8 cellular contexts compared by ENCODE assay signal in the genomic region with DNA sequence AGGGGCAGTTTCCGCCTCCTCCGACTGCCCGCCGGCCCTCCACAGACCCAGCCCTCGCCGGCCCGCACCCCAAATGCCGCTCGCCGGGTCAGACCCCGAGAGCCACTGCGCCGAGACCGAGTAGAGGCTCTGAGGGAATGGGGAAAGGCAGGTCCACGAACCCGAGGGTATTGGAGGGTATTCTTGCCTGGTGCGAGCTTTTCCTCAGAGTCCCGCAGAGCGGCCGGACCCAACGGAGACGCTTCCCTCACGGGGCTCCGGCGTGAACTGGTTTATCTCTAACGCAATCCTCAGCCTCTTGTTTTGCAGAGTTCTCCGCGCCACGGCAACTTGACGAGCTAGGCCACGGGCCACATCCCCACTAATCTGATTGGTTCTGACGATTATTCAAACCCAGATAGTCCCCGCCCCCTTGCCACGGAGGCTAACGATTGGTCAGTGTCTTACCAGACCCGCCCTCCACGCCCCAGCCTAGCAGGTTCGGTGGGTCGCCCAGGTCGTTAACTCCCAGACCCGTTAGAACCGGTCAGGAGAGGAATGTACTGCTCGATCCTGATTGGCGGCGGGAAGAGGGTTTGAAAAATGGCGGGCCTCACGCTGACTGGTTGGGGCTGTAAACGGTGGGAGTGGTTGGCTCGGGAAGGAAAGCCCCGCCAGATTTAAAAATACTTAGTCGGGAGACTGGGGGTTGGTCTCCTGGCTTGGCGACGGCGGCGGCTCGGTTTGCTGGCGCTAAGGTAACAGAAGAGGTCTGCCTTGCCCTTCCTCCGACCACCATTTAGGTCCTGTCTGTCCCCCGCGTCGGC. TPM values are rescaled to one million over a fixed set of nuclear protein-coding genes. Genes with fewer than 3 reads are reported as not detected.
A peak's percentile ranks its signal among the peaks of the same experiment; 100 is the strongest.
DNase-seq lines count a peak whose midpoint lies in the region; ATAC-seq and FAIRE-seq lines count a peak whose summit lies in the region.

Gene HMGB2 (minus strand): TSS at position 274 of the 806 bp plus-strand sequence. CDS start 709 bp downstream, outside the sequence.

- H3K9me3 ChIP-seq in KOPT-K1 (ENCODE audit: insufficient read depth, low read length, poor library complexity, severe bottlenecking) (no peaks in the 10 kb centered on the region), muscle layer of colon (ENCODE audit: low read length) (no peaks in the 10 kb centered on the region)

- peaks cover 24% of the 10 kb centered on the region for H3K4me1 ChIP-seq in muscle layer of colon (ENCODE audit: insufficient read depth, low read length)

- H3K4me3 ChIP-seq in muscle layer of colon (ENCODE audit: low read depth in 1 of 2, low read length in 2 of 2), result peak within 1 kb of the TSS; percentile 66 to 88

- peak; percentile 90 for ATAC-seq in GM21786 (IDR thresholded peaks at IDR 0.05; ENCODE audit: unreplicated experiment)
- peak; percentile 95 to 97 for ATAC-seq in activated T-cell treated with anti-CD3 and anti-CD28 coated beads, Interleukin-2, amount 50 U/mL, for 72 hours (replicated peaks in 1 of 2)
- peak; percentile 98 for ATAC-seq in esophagus mucosa

- peak within 1 kb of the TSS; percentile 94 for H3K27ac Mint-ChIP-seq in activated T-cell treated with anti-CD3 and anti-CD28 coated beads, Interleukin-2, amount 50 U/mL, for 72 hours

- H3K36me3 Mint-ChIP-seq in activated T-cell treated with anti-CD3 and anti-CD28 coated beads, Interleukin-2, amount 50 U/mL, for 72 hours (ENCODE audit: insufficient read depth in 2 of 2), result peaks cover 23 to 28% of the 10 kb centered on the region in 2 donors

- DNase-seq in DMS79 (lab: John Stamatoyannopoulos, UW) (peak; percentile 97), RCC 7860 (ENCODE audit: low spot score) (peak; percentile 97)
- peak; percentile 99 to 100 for DNase-seq in activated T-cell treated with anti-CD3 and anti-CD28 coated beads, Interleukin-2, amount 50 U/mL, for 72 hours
- DNase-seq in stimulated activated CD8-positive, alpha-beta memory T cell treated with anti-CD3 and anti-CD28 coated beads, Interleukin-7, amount 100 ng/mL, for 24 hours (ENCODE audit: low read depth), result peak; percentile 98

- H3K9me3 Mint-ChIP-seq in activated T-cell treated with anti-CD3 and anti-CD28 coated beads, Interleukin-2, amount 50 U/mL, for 72 hours, result no peaks in the 10 kb centered on the region

- H3K36me3 ChIP-seq in KOPT-K1 (ENCODE audit: insufficient read depth, low read length), result peaks cover 46% of the 10 kb centered on the region
- peaks cover 27% of the 10 kb centered on the region for H3K36me3 ChIP-seq in muscle layer of colon (ENCODE audit: insufficient read depth, low read length)

- no peaks in the 10 kb centered on the region for H3K27me3 ChIP-seq in muscle layer of colon (ENCODE audit: control insufficient read depth in 1 of 2, insufficient read depth in 2 of 2, low read length in 2 of 2)

- peak within 1 kb of the TSS; percentile 99 for H3K27ac ChIP-seq in KOPT-K1 (ENCODE audit: low read depth, low read length, poor library complexity, severe bottlenecking)
- peak within 1 kb of the TSS; percentile 91 for H3K27ac ChIP-seq in muscle layer of colon (ENCODE audit: low read depth, low read length)

- H3K9ac ChIP-seq in muscle layer of colon (ENCODE audit: low read length), result peak within 1 kb of the TSS; percentile 92

- H3K27me3 Mint-ChIP-seq in activated T-cell treated with anti-CD3 and anti-CD28 coated beads, Interleukin-2, amount 50 U/mL, for 72 hours (ENCODE audit: low read depth), result peaks cover 7% of the 10 kb centered on the region

- H3K4me3 Mint-ChIP-seq in activated T-cell treated with anti-CD3 and anti-CD28 coated beads, Interleukin-2, amount 50 U/mL, for 72 hours, result peak within 1 kb of the TSS; percentile 94 to 99

- peak; percentile 82 for FAIRE-seq in RCC 7860 (lab: Jason Lieb, UNC)

- H3K4me1 Mint-ChIP-seq in activated T-cell treated with anti-CD3 and anti-CD28 coated beads, Interleukin-2, amount 50 U/mL, for 72 hours (ENCODE audit: low read depth), result peaks cover 13% of the 10 kb centered on the region

RNA-seq across cellular contexts. Expression of gene HMGB2, which starts in this region (rescaled TPM):
- 100 to 1,000 TPM; 553 to 627 TPM for total RNA-seq in activated T-cell treated with anti-CD3 and anti-CD28 coated beads, Interleukin-2, amount 50 U/mL, for 72 hours
- 85.0 TPM for total RNA-seq in esophagus mucosa

Comparison
In these comparisons a context has a peak if more than half of its experiments do, and no peak if none do; other contexts are left out.
1. Peak in every context shown above with its lines: DNase-seq, ATAC-seq, H3K4me3 ChIP-seq and H3K27ac ChIP-seq.